ENCODE assay signal across 16 cellular contexts in the genomic region with DNA sequence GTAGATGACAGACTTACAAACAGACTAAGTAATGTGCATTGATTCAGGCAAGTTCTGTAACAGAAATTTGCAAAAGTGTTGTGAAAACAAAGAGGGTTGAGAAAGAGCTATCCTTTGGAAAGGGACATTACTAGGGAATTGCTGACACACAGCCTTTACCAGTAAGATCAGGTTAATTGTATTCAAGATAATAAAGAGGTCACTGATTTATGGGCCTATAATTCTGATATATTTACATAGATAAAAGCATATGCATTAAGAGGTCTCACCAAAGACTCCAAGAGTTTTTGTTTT.
A peak's percentile ranks its signal among the peaks of the same experiment; 100 is the strongest.
DNase-seq lines count a peak whose midpoint lies in the region; TF ChIP-seq lines count a peak whose summit lies in the region.
"Had no signal": no experiment of that assay in that cellular context is flagged by ENCODE, and none has a peak within 500 bp of the region (broad histone marks: within the 10 kb centered on the region; RNA-seq: fewer than 3 reads in every experiment).

No MANE protein-coding gene starts in this region.

- H3K27ac Mint-ChIP-seq in activated T-cell treated with anti-CD3 and anti-CD28 coated beads, Interleukin-2, amount 50 U/mL, for 24 hours = peak overlapping the region; percentile 94
- H3K27ac Mint-ChIP-seq in activated CD4-positive, alpha-beta memory T cell treated with anti-CD3 and anti-CD28 coated beads, Interleukin-2, amount 10 ng/mL, durations not matched to agents 7 days and 5 days = peak overlapping the region; percentile 59
- no peak overlapping the region for H3K27ac Mint-ChIP-seq in endodermal cell

- TF ChIP-seq CTCF in endodermal cell (conservative IDR thresholded peaks at IDR 0.05) = no peak
- no peak for TF ChIP-seq CTCF in spleen (IDR thresholded peaks at IDR 0.05 in 8 of 11, conservative IDR thresholded peaks at IDR 0.05 in 3 of 11)

- no peak for TF ChIP-seq POLR2A in spleen (IDR thresholded peaks at IDR 0.05)

- H3K36me3 Mint-ChIP-seq in activated T-cell treated with anti-CD3 and anti-CD28 coated beads, Interleukin-2, amount 50 U/mL, for 24 hours (ENCODE audit: low read depth) = peaks cover 62% of the 10 kb centered on the region
- H3K36me3 Mint-ChIP-seq in activated CD4-positive, alpha-beta memory T cell treated with anti-CD3 and anti-CD28 coated beads, Interleukin-2, amount 10 ng/mL, durations not matched to agents 7 days and 5 days (ENCODE audit: low read depth) = peaks cover 18% of the 10 kb centered on the region
- no peaks in the 10 kb centered on the region for H3K36me3 Mint-ChIP-seq in endodermal cell (ENCODE audit: low read depth)

- H3K4me1 ChIP-seq in endodermal cell (ENCODE audit: control insufficient read depth, insufficient read depth, low read length) = no peaks in the 10 kb centered on the region
- peaks cover 35 to 85% (median 67%) of the 10 kb centered on the region in 6 donors for H3K4me1 ChIP-seq in spleen

- DNase-seq in activated T-cell treated with anti-CD3 and anti-CD28 coated beads, Interleukin-2, amount 50 U/mL, for 24 hours = no peak
- DNase-seq in activated T-cell treated with anti-CD3 and anti-CD28 coated beads, Interleukin-2, amount 50 U/mL, for 1 hour = no peak
- no peak for DNase-seq in activated CD4-positive, alpha-beta memory T cell treated with anti-CD3 and anti-CD28 coated beads, Interleukin-2, amount 10 ng/mL, durations not matched to agents 7 days and 5 days
- peak; percentile 13 for DNase-seq in endodermal cell
- DNase-seq in spleen = no peak
- DNase-seq in NCI-H2171 (lab: John Stamatoyannopoulos, UW) = no peak
- no peak for DNase-seq in LoVo (ENCODE audit: low spot score)
- no peak for DNase-seq in NCI-H187 treated with DMSO at 0.1 percent for 48 hours (lab: John Stamatoyannopoulos, UW)
- DNase-seq: GDM1; NCI-H1436 treated with DMSO at 0.1 percent for 48 hours; NCI-H226; SHP77; stimulated activated CD4-positive, alpha-beta T cell treated with anti-CD3 and anti-CD28 coated beads, Interleukin-4, amount 100 ng/mL, for 4 hours; T-helper 9 cell; upper lobe of right lung had no signal

- H3K9ac ChIP-seq in endodermal cell (ENCODE audit: extremely low read depth, low read length, poor library complexity, severe bottlenecking) = no peak overlapping the region

- POLR2A ChIA-PET in activated CD4-positive, alpha-beta memory T cell treated with anti-CD3 and anti-CD28 coated beads, Interleukin-2, amount 10 ng/mL, durations not matched to agents 7 days and 5 days (lab: Charles Lee) = interaction anchor here (1.0 to 1.7 kb wide), 2 partner anchors 10 to 11 kb away, joined by 4 to 6 read pairs; no protein-coding TSS in a partner anchor

- H3K36me3 ChIP-seq in endodermal cell (ENCODE audit: control insufficient read depth, insufficient read depth, low read length) (no peaks in the 10 kb centered on the region), spleen (no peaks in the 10 kb centered on the region)
- H3K36me3 ChIP-seq: HAP-1, upper lobe of right lung had no signal

- H3K9me3 ChIP-seq in endodermal cell (ENCODE audit: control insufficient read depth, low read length) (no peaks in the 10 kb centered on the region), spleen (no peaks in the 10 kb centered on the region)
- H3K9me3 ChIP-seq: HAP-1, upper lobe of right lung had no signal

- CTCF ChIA-PET in activated CD4-positive, alpha-beta memory T cell treated with anti-CD3 and anti-CD28 coated beads, Interleukin-2, amount 10 ng/mL, durations not matched to agents 7 days and 5 days (lab: Charles Lee) = no interaction called here

- H3K27ac ChIP-seq in endodermal cell (ENCODE audit: low read depth, low read length) (no peak overlapping the region), spleen (peak overlapping the region in 7 of 8 donors; percentile 26 to 93 (median 81))
- H3K27ac ChIP-seq: upper lobe of right lung had no signal

- H3K4me3 Mint-ChIP-seq in activated T-cell treated with anti-CD3 and anti-CD28 coated beads, Interleukin-2, amount 50 U/mL, for 24 hours = peak overlapping the region; percentile 53
- no peak overlapping the region for H3K4me3 Mint-ChIP-seq in activated CD4-positive, alpha-beta memory T cell treated with anti-CD3 and anti-CD28 coated beads, Interleukin-2, amount 10 ng/mL, durations not matched to agents 7 days and 5 days
- H3K4me3 Mint-ChIP-seq in endodermal cell = no peak overlapping the region

- H3K4me1 Mint-ChIP-seq in activated T-cell treated with anti-CD3 and anti-CD28 coated beads, Interleukin-2, amount 50 U/mL, for 24 hours (ENCODE audit: low read depth) = peaks cover 92% of the 10 kb centered on the region
- H3K4me1 Mint-ChIP-seq in activated CD4-positive, alpha-beta memory T cell treated with anti-CD3 and anti-CD28 coated beads, Interleukin-2, amount 10 ng/mL, durations not matched to agents 7 days and 5 days = peaks cover 69% of the 10 kb centered on the region
- peaks cover 61% of the 10 kb centered on the region for H3K4me1 Mint-ChIP-seq in endodermal cell

- peaks cover 5% of the 10 kb centered on the region for H3K9me3 Mint-ChIP-seq in activated T-cell treated with anti-CD3 and anti-CD28 coated beads, Interleukin-2, amount 50 U/mL, for 24 hours
- peaks cover 2% of the 10 kb centered on the region for H3K9me3 Mint-ChIP-seq in activated CD4-positive, alpha-beta memory T cell treated with anti-CD3 and anti-CD28 coated beads, Interleukin-2, amount 10 ng/mL, durations not matched to agents 7 days and 5 days
- H3K9me3 Mint-ChIP-seq in endodermal cell = no peaks in the 10 kb centered on the region

- no peaks in the 10 kb centered on the region for H3K27me3 Mint-ChIP-seq in activated T-cell treated with anti-CD3 and anti-CD28 coated beads, Interleukin-2, amount 50 U/mL, for 24 hours
- no peaks in the 10 kb centered on the region for H3K27me3 Mint-ChIP-seq in activated CD4-positive, alpha-beta memory T cell treated with anti-CD3 and anti-CD28 coated beads, Interleukin-2, amount 10 ng/mL, durations not matched to agents 7 days and 5 days
- no peaks in the 10 kb centered on the region for H3K27me3 Mint-ChIP-seq in endodermal cell (ENCODE audit: insufficient read depth)

- no peaks in the 10 kb centered on the region for H3K27me3 ChIP-seq in endodermal cell (ENCODE audit: control insufficient read depth, insufficient read depth, low read length, poor library complexity, severe bottlenecking)
- H3K27me3 ChIP-seq in spleen (replicated peaks in 1 of 7) = no peaks in the 10 kb centered on the region
- H3K27me3 ChIP-seq: upper lobe of right lung had no signal

- H3K4me3 ChIP-seq in endodermal cell (ENCODE audit: low read length) = no peak overlapping the region
- no peak overlapping the region for H3K4me3 ChIP-seq in spleen
- H3K4me3 ChIP-seq: HAP-1, upper lobe of right lung had no signal

- intact Hi-C loops in spleen (cut with DNase I; ENCODE audit: low total_unique reads) = no loop called here
